ENCODE assay signal across 8 cellular contexts in the genomic region with DNA sequence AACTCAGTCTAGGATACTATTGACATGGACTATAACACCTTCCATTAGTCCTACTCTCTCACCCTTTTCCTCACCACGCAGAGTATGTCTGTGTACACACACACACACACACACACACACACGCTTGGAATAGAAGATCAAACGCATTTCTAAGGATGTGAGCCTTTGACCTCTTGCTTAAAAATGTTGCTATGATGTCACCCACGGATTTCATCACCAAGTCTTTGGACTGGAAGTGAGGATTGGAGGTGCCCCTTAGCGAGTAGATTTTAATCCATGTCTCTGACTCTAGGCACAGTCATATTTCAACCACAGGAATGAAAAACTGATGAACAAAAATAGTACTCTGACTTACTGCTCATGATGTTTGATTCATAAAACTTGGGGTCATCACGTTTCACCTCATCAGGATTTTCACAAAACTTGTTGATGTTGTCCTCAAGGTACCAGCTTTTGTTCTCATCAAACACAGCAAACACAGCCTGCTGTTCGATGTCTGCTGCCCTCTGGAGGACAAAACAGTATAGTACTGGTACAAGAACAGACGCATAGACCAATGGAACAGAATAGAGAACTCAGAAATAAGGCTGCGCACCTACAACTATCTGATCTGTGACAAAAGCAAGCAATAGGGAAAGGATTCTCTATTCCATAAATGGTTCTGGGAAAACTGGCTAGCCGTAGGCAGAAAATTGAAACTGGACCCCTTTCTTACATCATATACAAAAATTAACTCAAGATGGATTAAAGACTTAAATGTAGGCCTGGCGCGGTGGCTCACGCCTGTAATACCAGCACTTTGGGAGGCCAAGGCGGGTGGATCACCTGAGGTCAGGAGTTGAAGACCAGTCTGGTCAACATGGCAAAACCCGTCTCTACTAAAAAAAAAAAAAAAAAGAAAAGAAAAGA. TPM values are rescaled to one million over a fixed set of nuclear protein-coding genes. Genes with fewer than 3 reads are reported as not detected.
A peak's percentile ranks its signal among the peaks of the same experiment; 100 is the strongest.
DNase-seq lines count a peak whose midpoint lies in the region; ATAC-seq, FAIRE-seq and TF ChIP-seq lines count a peak whose summit lies in the region.

No MANE protein-coding gene starts in this region.

- no peak overlapping the region for H3K4me3 ChIP-seq in CD4-positive, CD25-positive, alpha-beta regulatory T cell (ENCODE audit: low read depth, low read length)
- H3K4me3 ChIP-seq in heart left ventricle = no peak overlapping the region
- no peak overlapping the region for H3K4me3 ChIP-seq in prostate gland

- no peaks in the 10 kb centered on the region for H3K27me3 Mint-ChIP-seq in CD4-positive, CD25-positive, alpha-beta regulatory T cell
- peaks cover 1% of the 10 kb centered on the region for H3K27me3 Mint-ChIP-seq in activated naive CD8-positive, alpha-beta T cell treated with anti-CD3 and anti-CD28 coated beads, Interleukin-2, amount 10 ng/mL, durations not matched to agents 7 days and 5 days

- no peaks in the 10 kb centered on the region for H3K4me1 ChIP-seq in CD4-positive, CD25-positive, alpha-beta regulatory T cell (ENCODE audit: control insufficient read depth, insufficient read depth, low read length, poor library complexity, severe bottlenecking)
- H3K4me1 ChIP-seq in heart left ventricle = no peaks in the 10 kb centered on the region
- H3K4me1 ChIP-seq in prostate gland (replicated peaks) = no peaks in the 10 kb centered on the region

- peak; percentile 80 to 85 for ATAC-seq in CD4-positive, CD25-positive, alpha-beta regulatory T cell (ENCODE audit: low read depth in 2 of 2)
- peak; percentile 72 for ATAC-seq in activated naive CD8-positive, alpha-beta T cell treated with anti-CD3 and anti-CD28 coated beads, Interleukin-2, amount 10 ng/mL, durations not matched to agents 7 days and 5 days (ENCODE audit: low read depth)
- ATAC-seq in heart left ventricle = peak; percentile 76 to 93 (median 84)

- 50 to 62% (median 57%) methylated on average over 15 of the region's 15 CpGs for WGBS in heart left ventricle, 4 donors
- 64% methylated on average over 15 of the region's 15 CpGs for WGBS in prostate gland

- peaks cover 18% of the 10 kb centered on the region for H3K36me3 Mint-ChIP-seq in CD4-positive, CD25-positive, alpha-beta regulatory T cell
- H3K36me3 Mint-ChIP-seq in activated naive CD8-positive, alpha-beta T cell treated with anti-CD3 and anti-CD28 coated beads, Interleukin-2, amount 10 ng/mL, durations not matched to agents 7 days and 5 days = no peaks in the 10 kb centered on the region

- POLR2A ChIA-PET in activated naive CD8-positive, alpha-beta T cell treated with anti-CD3 and anti-CD28 coated beads, Interleukin-2, amount 10 ng/mL, durations not matched to agents 7 days and 5 days (lab: Charles Lee) = no interaction called here

- DNase-seq in CD4-positive, CD25-positive, alpha-beta regulatory T cell = peak; percentile 43 to 85 (median 68)
- DNase-seq in GM19239 (ENCODE audit: insufficient read length, low spot score) (no peak), KG1 (lab: John Stamatoyannopoulos, UW) (peak; percentile 32), RCC 7860 (ENCODE audit: low spot score) (peak; percentile 58), heart left ventricle (peak in 4 of 5 donors; percentile 33 to 53 (median 40)), prostate gland (ENCODE audit: low spot score) (peak; percentile 73), GM19238 (ENCODE audit: insufficient read length, low spot score) (no peak)
- DNase-seq in activated naive CD8-positive, alpha-beta T cell treated with anti-CD3 and anti-CD28 coated beads, Interleukin-2, amount 10 ng/mL, durations not matched to agents 7 days and 5 days = no peak

- no peak overlapping the region for H3K27ac ChIP-seq in CD4-positive, CD25-positive, alpha-beta regulatory T cell (ENCODE audit: insufficient read depth, low read length, poor library complexity, severe bottlenecking)
- H3K27ac ChIP-seq in heart left ventricle (no peak overlapping the region), prostate gland (no peak overlapping the region)

- TF ChIP-seq POLR2A in heart left ventricle (IDR thresholded peaks at IDR 0.05) (no peak), prostate gland (IDR thresholded peaks at IDR 0.05) (no peak)

- H3K9me3 ChIP-seq in CD4-positive, CD25-positive, alpha-beta regulatory T cell (ENCODE audit: control insufficient read depth in 2 of 2, low read length in 2 of 2) = no peaks in the 10 kb centered on the region
- no peaks in the 10 kb centered on the region for H3K9me3 ChIP-seq in heart left ventricle
- no peaks in the 10 kb centered on the region for H3K9me3 ChIP-seq in prostate gland

- no peak overlapping the region for H3K4me3 Mint-ChIP-seq in CD4-positive, CD25-positive, alpha-beta regulatory T cell
- H3K4me3 Mint-ChIP-seq in activated naive CD8-positive, alpha-beta T cell treated with anti-CD3 and anti-CD28 coated beads, Interleukin-2, amount 10 ng/mL, durations not matched to agents 7 days and 5 days = no peak overlapping the region

- no peaks in the 10 kb centered on the region for H3K9me3 Mint-ChIP-seq in CD4-positive, CD25-positive, alpha-beta regulatory T cell
- H3K9me3 Mint-ChIP-seq in activated naive CD8-positive, alpha-beta T cell treated with anti-CD3 and anti-CD28 coated beads, Interleukin-2, amount 10 ng/mL, durations not matched to agents 7 days and 5 days = no peaks in the 10 kb centered on the region

- H3K36me3 ChIP-seq in CD4-positive, CD25-positive, alpha-beta regulatory T cell (ENCODE audit: control insufficient read depth, insufficient read depth, low read length) = peaks cover 61% of the 10 kb centered on the region
- H3K36me3 ChIP-seq in heart left ventricle = no peaks in the 10 kb centered on the region
- H3K36me3 ChIP-seq in prostate gland = no peaks in the 10 kb centered on the region

- H3K4me1 Mint-ChIP-seq in CD4-positive, CD25-positive, alpha-beta regulatory T cell = peaks cover 11 to 27% (median 13%) of the 10 kb centered on the region in 4 donors
- peaks cover 4% of the 10 kb centered on the region for H3K4me1 Mint-ChIP-seq in activated naive CD8-positive, alpha-beta T cell treated with anti-CD3 and anti-CD28 coated beads, Interleukin-2, amount 10 ng/mL, durations not matched to agents 7 days and 5 days

- TF ChIP-seq CTCF in heart left ventricle (IDR thresholded peaks at IDR 0.05) = peak; percentile 64 to 88 (median 78)
- TF ChIP-seq CTCF in prostate gland (IDR thresholded peaks at IDR 0.05) = peak; percentile 29 to 91 (median 85)

- peak; percentile 78 for FAIRE-seq in GM19239 (lab: Jason Lieb, UNC)
- FAIRE-seq in RCC 7860 (lab: Jason Lieb, UNC) = peak; percentile 46

- H3K27ac Mint-ChIP-seq in CD4-positive, CD25-positive, alpha-beta regulatory T cell = peak overlapping the region in 2 of 3 donors; percentile 1 to 78
- no peak overlapping the region for H3K27ac Mint-ChIP-seq in activated naive CD8-positive, alpha-beta T cell treated with anti-CD3 and anti-CD28 coated beads, Interleukin-2, amount 10 ng/mL, durations not matched to agents 7 days and 5 days

- intact Hi-C loops in heart left ventricle (cut with DNase I) (loop anchor here in 9 of 10 donors (2.0 to 10.0 kb wide), 7 partner anchors 79 to 1202 kb away; partner anchors contain the start of gene SELL (in 1 of the 9)), prostate gland (cut with DNase I) (loop anchor here (1.0 to 10.0 kb wide), 4 partner anchors 80 to 1204 kb away; partner anchors contain the start of genes BLZF1 and NME7)

- H3K27me3 ChIP-seq in CD4-positive, CD25-positive, alpha-beta regulatory T cell (ENCODE audit: control insufficient read depth, insufficient read depth, low read length) = no peaks in the 10 kb centered on the region
- H3K27me3 ChIP-seq in heart left ventricle (no peaks in the 10 kb centered on the region), prostate gland (replicated peaks; ENCODE audit: insufficient read depth) (no peaks in the 10 kb centered on the region)

RNA-seq across cellular contexts. Expression of gene F5, which starts 39.9 kb away (rescaled TPM):
- 80.6 TPM for total RNA-seq in CD4-positive, CD25-positive, alpha-beta regulatory T cell
- 10 to 100 TPM; 10.1 to 29.4 (median 17.5) TPM for polyA plus RNA-seq in CD4-positive, CD25-positive, alpha-beta regulatory T cell
- total RNA-seq in activated naive CD8-positive, alpha-beta T cell treated with anti-CD3 and anti-CD28 coated beads, Interleukin-2, amount 10 ng/mL, durations not matched to agents 7 days and 5 days = 1 to 10 TPM in 1 of 2 experiments, under 1 TPM in 1; 0.99 to 1.3 TPM
- total RNA-seq in heart left ventricle = 10 to 100 TPM in 6 of 9 donors, 1 to 10 TPM in 2, under 1 TPM in 1; 0.93 to 43.3 (median 18.0) TPM
- polyA plus RNA-seq in heart left ventricle = 10 to 100 TPM in 1 of 2 donors, 1 to 10 TPM in 1; 2.3 to 36.9 TPM
- 1 to 10 TPM; 1.1 to 8.4 TPM for total RNA-seq in prostate gland

Comparison
In these comparisons a context has a peak if more than half of its experiments do, and no peak if none do; other contexts are left out.
1. DNase-seq: peak in CD4-positive, CD25-positive, alpha-beta regulatory T cell (3 of 3), KG1 (single experiment), RCC 7860 (single experiment), heart left ventricle (4 of 5) and prostate gland (single experiment); none in GM19239 (single experiment), activated naive CD8-positive, alpha-beta T cell treated with anti-CD3 and anti-CD28 coated beads, Interleukin-2, amount 10 ng/mL, durations not matched to agents 7 days and 5 days (single experiment) and GM19238 (single experiment).
2. Peak in every context shown above with its lines, with median percentiles within 50 percentile points of each other: ATAC-seq.